Comparison of ENCODE assay signal across 18 cellular contexts in the genomic region with DNA sequence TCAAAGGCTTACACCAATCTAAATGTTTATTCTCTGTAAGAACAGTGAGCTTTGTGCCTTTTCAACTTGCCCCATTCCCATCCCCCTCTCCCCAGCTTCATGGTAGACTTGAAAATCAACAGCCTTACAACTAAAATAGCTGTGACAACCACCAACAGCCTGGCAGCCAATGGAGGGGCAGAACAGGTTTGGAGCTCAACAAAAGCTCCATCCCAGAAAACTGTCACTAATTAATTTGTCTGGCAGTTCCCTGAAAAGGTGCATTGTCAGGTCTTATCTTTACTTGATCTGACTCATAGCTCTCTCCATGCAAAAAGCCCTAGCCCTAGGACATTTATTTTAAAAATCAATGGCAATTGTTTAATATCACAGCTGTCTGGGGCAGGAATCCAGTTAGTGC. TPM values are rescaled to one million over a fixed set of nuclear protein-coding genes. Genes with fewer than 3 reads are reported as not detected.
DNase-seq lines count a peak whose midpoint lies in the region; ATAC-seq and TF ChIP-seq lines count a peak whose summit lies in the region.
"Had no signal": no experiment of that assay in that cellular context is flagged by ENCODE, and none has a peak within 500 bp of the region (broad histone marks: within the 10 kb centered on the region; RNA-seq: fewer than 3 reads in every experiment).

No MANE protein-coding gene starts in this region.

- 0 out of 2 replicates have a peak, but pooled peaks cover 6% of the 10 kb centered on the region for H3K9me3 ChIP-seq in PC-3 (ENCODE audit: low read length)
- peaks cover 27% of the 10 kb centered on the region for H3K9me3 ChIP-seq in suprapubic skin
- H3K9me3 ChIP-seq: testis had no signal

- no peak for DNase-seq in GM23338 (ENCODE audit: low spot score)
- DNase-seq in PC-3, result peak; percentile 71
- DNase-seq in fibroblast of the aortic adventitia (ENCODE audit: low read depth), result peak; percentile 31
- no peak for DNase-seq in progenitor cell of endocrine pancreas (ENCODE audit: low spot score, unreplicated experiment)
- no peak for DNase-seq in putamen (ENCODE audit: low spot score)
- DNase-seq in suprapubic skin (ENCODE audit: low spot score in 2 of 2), result no peak
- DNase-seq in activated naive CD4-positive, alpha-beta T cell treated with Interleukin-2 at 50 U/mL for 16 hours, result no peak
- DNase-seq: activated B cell treated with CpG ODN at 0.5 μM for 24 hours; activated T-cell treated with anti-CD3 and anti-CD28 coated beads, Interleukin-2, amount 50 U/mL, for 48 hours; mesenchymal stem cell; NCI-H2029; NCI-H446 treated with DMSO at 0.1 percent for 48 hours; psoas muscle; stimulated activated CD4-positive, alpha-beta T cell treated with anti-CD3 and anti-CD28 coated beads, Interleukin-12 subunit alpha, Interleukin-12 subunit beta, amount 100 ng/mL, for 4 hours; testis had no signal

- H3K36me3 Mint-ChIP-seq in GM23338 (ENCODE audit: low read depth) (peaks cover 73% of the 10 kb centered on the region), progenitor cell of endocrine pancreas (ENCODE audit: insufficient read depth) (peaks cover 76% of the 10 kb centered on the region)

- POLR2A ChIA-PET in PC-3 (lab: Charles Lee; ENCODE audit: unreplicated experiment), result interaction anchor here (0.6 kb wide), 1 partner anchor 68 kb away, joined by 10 read pairs; no protein-coding TSS in a partner anchor

- H4K20me1 ChIP-seq in GM23338 (replicated peaks; ENCODE audit: insufficient read depth) (no peaks in the 10 kb centered on the region), PC-3 (ENCODE audit: low read length) (no peaks in the 10 kb centered on the region)

- H3F3A ChIP-seq in GM23338 (replicated peaks; ENCODE audit: low read depth) (no peaks in the 10 kb centered on the region), PC-3 (ENCODE audit: low read length, unreplicated experiment) (no peaks in the 10 kb centered on the region)

- H3K4me1 Mint-ChIP-seq in GM23338 (peaks cover 7% of the 10 kb centered on the region; the same call in 2 of the 3 replicates), progenitor cell of endocrine pancreas (ENCODE audit: low read depth) (peaks cover 2% of the 10 kb centered on the region)

- H2AFZ ChIP-seq in GM23338 (no peak overlapping the region), PC-3 (ENCODE audit: low read length) (no peak overlapping the region)

- BruUV-seq in PC-3 (replicated peaks; lab: Mats Ljungman, UMichigan), result no TSS peak

- no peak overlapping the region for H3K9ac ChIP-seq in PC-3 (ENCODE audit: low read length)

- intact Hi-C loops in PC-3 (cut with micrococcal nuclease), result no loop called here

- H3K79me2 ChIP-seq in GM23338 (replicated peaks; ENCODE audit: insufficient read depth) (peaks cover 50% of the 10 kb centered on the region), PC-3 (ENCODE audit: low read length) (peaks cover 7% of the 10 kb centered on the region; the same call in 1 of the 2 replicates)

- no peak for TF ChIP-seq CTCF in GM23338 (conservative IDR thresholded peaks at IDR 0.05; ENCODE audit: low read depth in 2 of 2)
- TF ChIP-seq CTCF in PC-3 (conservative IDR thresholded peaks at IDR 0.05; ENCODE audit: low read depth, low read length), result no peak
- no peak for TF ChIP-seq CTCF in fibroblast of the aortic adventitia (IDR thresholded peaks at IDR 0.05; ENCODE audit: insufficient read depth, low read length)
- no peak for TF ChIP-seq CTCF in progenitor cell of endocrine pancreas (IDR thresholded peaks at IDR 0.05; ENCODE audit: unreplicated experiment)
- TF ChIP-seq CTCF in suprapubic skin (IDR thresholded peaks at IDR 0.05), result no peak

- H3K4me2 ChIP-seq in GM23338 (no peak overlapping the region), PC-3 (ENCODE audit: low read length) (peak overlapping the region; percentile 27; the same call in 1 of the 2 replicates)

- CTCF ChIA-PET in PC-3 (lab: Charles Lee), result interaction anchor here (0.9 kb wide), 1 partner anchor 21 kb away, joined by 4 read pairs; no protein-coding TSS in a partner anchor

- H3K4me1 ChIP-seq in GM23338 (ENCODE audit: insufficient read depth), result no peaks in the 10 kb centered on the region
- H3K4me1 ChIP-seq in PC-3 (ENCODE audit: insufficient read depth, low read length), result peaks cover 9% of the 10 kb centered on the region
- H3K4me1 ChIP-seq in suprapubic skin, result no peaks in the 10 kb centered on the region
- H3K4me1 ChIP-seq: psoas muscle, testis had no signal

- no peak for TF ChIP-seq POLR2A in suprapubic skin (IDR thresholded peaks at IDR 0.05)

- H3K9me2 ChIP-seq in GM23338 (ENCODE audit: insufficient read depth), result peaks cover 9% of the 10 kb centered on the region; the same call in 1 of the 2 replicates
- no peaks in the 10 kb centered on the region for H3K9me2 ChIP-seq in PC-3 (replicated peaks; ENCODE audit: low read length)

- H3K4me3 Mint-ChIP-seq in GM23338 (no peak overlapping the region), progenitor cell of endocrine pancreas (ENCODE audit: low read depth) (no peak overlapping the region)
- H3K4me3 Mint-ChIP-seq: activated B cell treated with CpG ODN at 0.5 μM for 24 hours had no signal

- H3K9me3 Mint-ChIP-seq in GM23338 (peaks cover 57% of the 10 kb centered on the region), progenitor cell of endocrine pancreas (ENCODE audit: low read depth) (peaks cover 42% of the 10 kb centered on the region)

- no peak for TF ChIP-seq EP300 in suprapubic skin (IDR thresholded peaks at IDR 0.05)

- 0 out of 2 replicates have a peak overlapping the region, but pooled peaks have one; percentile 36 for H3K27ac Mint-ChIP-seq in GM23338
- peak overlapping the region; percentile 3 for H3K27ac Mint-ChIP-seq in progenitor cell of endocrine pancreas
- H3K27ac Mint-ChIP-seq: activated B cell treated with CpG ODN at 0.5 μM for 24 hours; activated naive CD4-positive, alpha-beta T cell treated with anti-CD3 and anti-CD28 coated beads, Interleukin-2, amount 50 U/mL, for 72 hours had no signal

- ATAC-seq in GM23338, result no peak
- ATAC-seq in PC-3, result peak; percentile 90
- no peak for ATAC-seq in HG03571 (IDR thresholded peaks at IDR 0.05; ENCODE audit: unreplicated experiment)
- ATAC-seq: activated naive CD4-positive, alpha-beta T cell treated with anti-CD3 and anti-CD28 coated beads, Interleukin-2, amount 50 U/mL, for 72 hours; psoas muscle had no signal

- peaks cover 48% of the 10 kb centered on the region for H3K36me3 ChIP-seq in GM23338 (ENCODE audit: insufficient read depth)
- H3K36me3 ChIP-seq in PC-3 (ENCODE audit: low read depth, low read length), result peaks cover 48% of the 10 kb centered on the region
- peaks cover 15% of the 10 kb centered on the region for H3K36me3 ChIP-seq in suprapubic skin

- H3K27me3 Mint-ChIP-seq in GM23338 (ENCODE audit: insufficient read depth, low read depth, poor library complexity), result no peaks in the 10 kb centered on the region
- no peaks in the 10 kb centered on the region for H3K27me3 Mint-ChIP-seq in progenitor cell of endocrine pancreas
- H3K27me3 Mint-ChIP-seq: activated B cell treated with CpG ODN at 0.5 μM for 24 hours had no signal

- H3K4me3 ChIP-seq in GM23338, result no peak overlapping the region
- H3K4me3 ChIP-seq in PC-3 (ENCODE audit: low read length), result no peak overlapping the region
- no peak overlapping the region for H3K4me3 ChIP-seq in fibroblast of the aortic adventitia (ENCODE audit: low read depth, low read length)
- no peak overlapping the region for H3K4me3 ChIP-seq in suprapubic skin
- H3K4me3 ChIP-seq: cardiac muscle cell, psoas muscle, testis had no signal

- H3K27ac ChIP-seq in GM23338 (ENCODE audit: low read depth) (no peak overlapping the region), PC-3 (ENCODE audit: low read length) (peak overlapping the region; percentile 63), suprapubic skin (no peak overlapping the region)
- H3K27ac ChIP-seq: cardiac muscle cell, psoas muscle, testis had no signal

- H3K27me3 ChIP-seq in GM23338 (ENCODE audit: insufficient read depth) (no peaks in the 10 kb centered on the region), PC-3 (ENCODE audit: low read length) (no peaks in the 10 kb centered on the region), suprapubic skin (no peaks in the 10 kb centered on the region)
- H3K27me3 ChIP-seq: cardiac muscle cell, testis had no signal

TF ChIP-seq in GM23338, 12 proteins besides CTCF, POLR2A, EP300 and RAD21 (continues in another document):
- TF ChIP-seq EZH2phosphoT487 (IDR thresholded peaks at IDR 0.05; ENCODE audit: unreplicated experiment) (no peak), ZNF331 (CRISPR knock-in tag; IDR thresholded peaks at IDR 0.05; ENCODE audit: low read depth) (no peak), CREB1 (CRISPR knock-in tag; IDR thresholded peaks at IDR 0.05; ENCODE audit: low read depth) (no peak), POLR2AphosphoS5 (IDR thresholded peaks at IDR 0.05; ENCODE audit: low read depth) (no peak), NANOG (IDR thresholded peaks at IDR 0.05; ENCODE audit: borderline replicate concordance) (no peak)
- TF ChIP-seq, protein P1, sequence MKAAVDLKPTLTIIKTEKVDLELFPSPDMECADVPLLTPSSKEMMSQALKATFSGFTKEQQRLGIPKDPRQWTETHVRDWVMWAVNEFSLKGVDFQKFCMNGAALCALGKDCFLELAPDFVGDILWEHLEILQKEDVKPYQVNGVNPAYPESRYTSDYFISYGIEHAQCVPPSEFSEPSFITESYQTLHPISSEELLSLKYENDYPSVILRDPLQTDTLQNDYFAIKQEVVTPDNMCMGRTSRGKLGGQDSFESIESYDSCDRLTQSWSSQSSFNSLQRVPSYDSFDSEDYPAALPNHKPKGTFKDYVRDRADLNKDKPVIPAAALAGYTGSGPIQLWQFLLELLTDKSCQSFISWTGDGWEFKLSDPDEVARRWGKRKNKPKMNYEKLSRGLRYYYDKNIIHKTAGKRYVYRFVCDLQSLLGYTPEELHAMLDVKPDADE (IDR thresholded peaks at IDR 0.05), result no peak

RNA-seq across cellular contexts. Expression of a gene that starts 22.6 kb away (rescaled TPM):
- 33.2 and 36.4 TPM in 2 replicates for total RNA-seq in GM23338 (2014; rRNA removed; shearing (Covaris generic))
- 62.0 and 72.4 TPM in 2 replicates for polyA plus RNA-seq in GM23338 (2016; fragmentation: Nextera tagmentation; extraction: Ambion mirVana)
- total RNA-seq in PC-3 (2014; rRNA removed) (28.8 and 53.1 TPM in 2 replicates), fibroblast of the aortic adventitia (ENCODE audit: low replicate concordance) (8.2 and 8.4 TPM in 2 replicates), progenitor cell of endocrine pancreas (33.3 and 33.6 TPM in 2 replicates), suprapubic skin (10 to 100 TPM in 3 of 4 donors, 1 to 10 TPM in 1; 4.3 to 10.9 (median 10.2) TPM)

Comparison
In these comparisons a context has a peak if more than half of its experiments do, and no peak if none do; other contexts are left out.
1. DNase-seq: peak in PC-3 (single experiment) and fibroblast of the aortic adventitia (single experiment); none in GM23338 (single experiment), progenitor cell of endocrine pancreas (single experiment), putamen (single experiment), suprapubic skin (0 of 2) and activated naive CD4-positive, alpha-beta T cell treated with Interleukin-2 at 50 U/mL for 16 hours (single experiment).